Comparison of ENCODE assay signal across 16 cellular contexts in genomic region chr1:23774174-23774880, GRCh38.
"Had no signal": no experiment of that assay in that cellular context is flagged by ENCODE, and none has a peak within 500 bp of the region (broad histone marks: within the 10 kb centered on the region; RNA-seq: fewer than 3 reads in every experiment).

No MANE protein-coding gene starts in this region.

- ATAC-seq: activated CD8-positive, alpha-beta memory T cell treated with anti-CD3 and anti-CD28 coated beads, Interleukin-2, amount 10 ng/mL, durations not matched to agents 7 days and 5 days; activated naive CD4-positive, alpha-beta T cell treated with anti-CD3 and anti-CD28 coated beads, Interleukin-2, amount 50 U/mL, for 72 hours; effector memory CD8-positive, alpha-beta T cell; natural killer cell treated with Interleukin-12 subunit alpha and Interleukin-12 subunit beta and Interleukin-15 and Interleukin-18, amount 100 ng/mL, for 72 hours; sciatic nerve; stimulated activated naive CD8-positive, alpha-beta T cell treated with anti-CD3 and anti-CD28 coated beads, Interleukin-15, amount 100 ng/mL, for 72 hours had no signal

- H3K27ac Mint-ChIP-seq: activated CD8-positive, alpha-beta memory T cell treated with anti-CD3 and anti-CD28 coated beads, Interleukin-2, amount 10 ng/mL, durations not matched to agents 7 days and 5 days; activated naive CD4-positive, alpha-beta T cell treated with anti-CD3 and anti-CD28 coated beads, Interleukin-2, amount 50 U/mL, for 72 hours; effector memory CD8-positive, alpha-beta T cell; natural killer cell treated with Interleukin-12 subunit alpha and Interleukin-12 subunit beta and Interleukin-15 and Interleukin-18, amount 100 ng/mL, for 72 hours had no signal

- DNase-seq: activated CD4-positive, alpha-beta T cell treated with anti-CD3 and anti-CD28 coated beads, Interleukin-2, amount 50 U/mL, for 4 hours; activated CD4-positive, CD25-positive, alpha-beta regulatory T cell treated with anti-CD3 and anti-CD28 coated beads, Interleukin-2, amount 50 U/mL, for 72 hours; activated CD8-positive, alpha-beta memory T cell treated with anti-CD3 and anti-CD28 coated beads, Interleukin-2, amount 10 ng/mL, durations not matched to agents 7 days and 5 days; activated effector memory CD4-positive, alpha-beta T cell treated with Interleukin-2 at 50 U/mL for 16 hours; activated T-cell treated with anti-CD3 and anti-CD28 coated beads, Interleukin-2, amount 50 U/mL, for 1 hour; anterior cingulate cortex; dermis blood vessel endothelial cell; effector memory CD8-positive, alpha-beta T cell; foreskin melanocyte; kidney glomerular epithelial cell; mesenchymal stem cell; stimulated activated naive CD8-positive, alpha-beta T cell treated with anti-CD3 and anti-CD28 coated beads, Interleukin-15, amount 100 ng/mL, for 72 hours; T-helper 9 cell had no signal

- H3K4me3 Mint-ChIP-seq: activated CD8-positive, alpha-beta memory T cell treated with anti-CD3 and anti-CD28 coated beads, Interleukin-2, amount 10 ng/mL, durations not matched to agents 7 days and 5 days; effector memory CD8-positive, alpha-beta T cell; natural killer cell treated with Interleukin-12 subunit alpha and Interleukin-12 subunit beta and Interleukin-15 and Interleukin-18, amount 100 ng/mL, for 72 hours; stimulated activated naive CD8-positive, alpha-beta T cell treated with anti-CD3 and anti-CD28 coated beads, Interleukin-15, amount 100 ng/mL, for 72 hours had no signal

- H3K27me3 Mint-ChIP-seq: activated CD8-positive, alpha-beta memory T cell treated with anti-CD3 and anti-CD28 coated beads, Interleukin-2, amount 10 ng/mL, durations not matched to agents 7 days and 5 days; effector memory CD8-positive, alpha-beta T cell; natural killer cell treated with Interleukin-12 subunit alpha and Interleukin-12 subunit beta and Interleukin-15 and Interleukin-18, amount 100 ng/mL, for 72 hours; stimulated activated naive CD8-positive, alpha-beta T cell treated with anti-CD3 and anti-CD28 coated beads, Interleukin-15, amount 100 ng/mL, for 72 hours had no signal

- H3K36me3 Mint-ChIP-seq: natural killer cell treated with Interleukin-12 subunit alpha and Interleukin-12 subunit beta and Interleukin-15 and Interleukin-18, amount 100 ng/mL, for 72 hours had no signal

- H3K9me3 Mint-ChIP-seq: activated naive CD4-positive, alpha-beta T cell treated with anti-CD3 and anti-CD28 coated beads, Interleukin-2, amount 50 U/mL, for 72 hours; effector memory CD8-positive, alpha-beta T cell; natural killer cell treated with Interleukin-12 subunit alpha and Interleukin-12 subunit beta and Interleukin-15 and Interleukin-18, amount 100 ng/mL, for 72 hours; stimulated activated naive CD8-positive, alpha-beta T cell treated with anti-CD3 and anti-CD28 coated beads, Interleukin-15, amount 100 ng/mL, for 72 hours had no signal
